ENCODE assay signal across 22 cellular contexts in the genomic region with DNA sequence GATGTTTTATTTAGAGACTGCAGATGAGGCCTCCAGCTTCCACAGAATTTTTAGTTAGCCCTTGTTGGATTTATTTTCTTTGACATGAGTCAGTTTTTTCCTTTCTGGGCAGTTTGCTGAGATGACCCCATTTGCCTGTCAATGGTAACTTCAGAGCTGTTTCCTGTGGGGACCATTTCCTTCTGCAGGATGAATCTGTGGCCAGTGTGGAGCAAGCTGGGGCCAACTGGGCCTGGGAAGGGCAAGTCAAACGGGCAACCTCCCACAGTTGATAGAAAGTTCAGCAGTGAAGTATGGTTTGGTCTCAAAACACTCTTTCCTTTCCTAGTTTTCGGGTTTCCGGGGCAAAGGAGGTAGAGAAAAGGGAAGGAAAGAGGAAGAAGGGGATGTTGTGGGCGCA.
"Had no signal": no experiment of that assay in that cellular context is flagged by ENCODE, and none has a peak within 500 bp of the region (broad histone marks: within the 10 kb centered on the region; RNA-seq: fewer than 3 reads in every experiment).

No MANE protein-coding gene starts in this region.

- H3K9me3 Mint-ChIP-seq: dendritic cell treated with granulocyte-macrophage colony-stimulating factor and Interleukin-4, amounts not matched to agents 40 ng/mL and 50 ng/mL, for 4 days; naive thymus-derived CD4-positive, alpha-beta T cell had no signal

- H3K36me3 Mint-ChIP-seq: naive thymus-derived CD4-positive, alpha-beta T cell had no signal

- H3K9me3 ChIP-seq: esophagus squamous epithelium, gastroesophageal sphincter, ovary, right atrium auricular region, sigmoid colon, suprapubic skin, thyroid gland, upper lobe of left lung, uterus had no signal

- H3K27me3 ChIP-seq: esophagus squamous epithelium, gastroesophageal sphincter, ovary, right atrium auricular region, sigmoid colon, suprapubic skin, thyroid gland, upper lobe of left lung, uterus had no signal

- H3K27ac Mint-ChIP-seq: dendritic cell treated with granulocyte-macrophage colony-stimulating factor and Interleukin-4, amounts not matched to agents 40 ng/mL and 50 ng/mL, for 4 days; naive thymus-derived CD4-positive, alpha-beta T cell had no signal

- H3K27ac ChIP-seq: epithelial cell of prostate, esophagus squamous epithelium, gastroesophageal sphincter, ovary, right atrium auricular region, sigmoid colon, skin epidermis, suprapubic skin, thyroid gland, upper lobe of left lung, uterus had no signal

- DNase-seq: effector CD4-positive, alpha-beta T cell; esophagus squamous epithelium; foreskin fibroblast; glutamatergic neuron; left colon; mammary epithelial cell; naive thymus-derived CD4-positive, alpha-beta T cell; nucleus accumbens; ovary; sigmoid colon; stimulated activated CD4-positive, alpha-beta T cell treated with anti-CD3 and anti-CD28 coated beads, Interleukin-2, amount 100 ng/mL, for 24 hours; stimulated activated CD4-positive, alpha-beta T cell treated with anti-CD3 and anti-CD28 coated beads, Interleukin-4, amount 100 ng/mL, for 4 hours; stimulated activated naive CD4-positive, alpha-beta T cell; upper lobe of left lung; uterus had no signal

- H3K4me3 Mint-ChIP-seq: dendritic cell treated with granulocyte-macrophage colony-stimulating factor and Interleukin-4, amounts not matched to agents 40 ng/mL and 50 ng/mL, for 4 days; naive thymus-derived CD4-positive, alpha-beta T cell had no signal

- H3K4me3 ChIP-seq: esophagus squamous epithelium, gastroesophageal sphincter, ovary, right atrium auricular region, sigmoid colon, skin epidermis, suprapubic skin, thyroid gland, upper lobe of left lung, uterus had no signal

- H3K36me3 ChIP-seq: esophagus squamous epithelium, gastroesophageal sphincter, ovary, right atrium auricular region, sigmoid colon, suprapubic skin, thyroid gland, upper lobe of left lung, uterus had no signal

- H3K27me3 Mint-ChIP-seq: dendritic cell treated with granulocyte-macrophage colony-stimulating factor and Interleukin-4, amounts not matched to agents 40 ng/mL and 50 ng/mL, for 4 days had no signal

- ATAC-seq: gastroesophageal sphincter; left colon; naive thymus-derived CD4-positive, alpha-beta T cell had no signal

- H3K4me1 ChIP-seq: gastroesophageal sphincter, right atrium auricular region, sigmoid colon, suprapubic skin, thyroid gland, upper lobe of left lung, uterus had no signal

- H3K4me1 Mint-ChIP-seq: naive thymus-derived CD4-positive, alpha-beta T cell had no signal
